In genomic region chrX:7133036-7133412, GRCh38 we compare ENCODE assay signal across 9 cellular contexts. TPM values are rescaled to one million over a fixed set of nuclear protein-coding genes. Genes with fewer than 3 reads are reported as not detected.
A peak's percentile ranks its signal among the peaks of the same experiment; 100 is the strongest.
DNase-seq lines count a peak whose midpoint lies in the region; ATAC-seq, FAIRE-seq and TF ChIP-seq lines count a peak whose summit lies in the region.
"Had no signal": no experiment of that assay in that cellular context is flagged by ENCODE, and none has a peak within 500 bp of the region (broad histone marks: within the 10 kb centered on the region; RNA-seq: fewer than 3 reads in every experiment).

No MANE protein-coding gene starts in this region.

- FAIRE-seq in GM12878 (lab: Jason Lieb, UNC), result no peak

- ATAC-seq in HG02885 (IDR thresholded peaks at IDR 0.05; ENCODE audit: poor library complexity, unreplicated experiment) (peak; percentile 11), GM12878 (peak; percentile 26; the same call in 2 of the 3 replicates), GM18870 (IDR thresholded peaks at IDR 0.05; ENCODE audit: unreplicated experiment) (no peak)
- no peak for ATAC-seq in activated T-helper 17 cell treated with anti-CD3 and anti-CD28 coated beads, Interleukin-2, amount 50 U/mL, for 72 hours (replicated peaks)

- in situ Hi-C loops in GM12878 (cut with MboI), result loop anchor here (5.0 kb wide), 1 partner anchor 794 kb away; the partner anchor contains the start of gene PNPLA4

- no peaks in the 10 kb centered on the region for H3K36me3 ChIP-seq in CD8-positive, alpha-beta memory T cell (ENCODE audit: insufficient read depth, low read length)
- H3K36me3 ChIP-seq in GM12878 (ENCODE audit: control insufficient read depth in 2 of 2, insufficient read depth in 2 of 2, low read length in 1 of 2), result no peaks in the 10 kb centered on the region; a peak in 2 of 4 replicates
- H3K36me3 ChIP-seq in mucosa of stomach (ENCODE audit: control insufficient read depth, insufficient read depth, low read length), result no peaks in the 10 kb centered on the region

- H4K20me1 ChIP-seq in GM12878 (ENCODE audit: control insufficient read depth, insufficient read depth), result no peaks in the 10 kb centered on the region

- no peak overlapping the region for H3K4me2 ChIP-seq in GM12878 (ENCODE audit: control insufficient read depth, insufficient read depth)

- no peaks in the 10 kb centered on the region for H3K27me3 Mint-ChIP-seq in CD8-positive, alpha-beta memory T cell
- H3K27me3 Mint-ChIP-seq in activated T-helper 17 cell treated with anti-CD3 and anti-CD28 coated beads, Interleukin-2, amount 50 U/mL, for 72 hours, result no peaks in the 10 kb centered on the region

- H3K27me3 ChIP-seq in CD8-positive, alpha-beta memory T cell (ENCODE audit: insufficient read depth, low read length, poor library complexity, severe bottlenecking), result no peaks in the 10 kb centered on the region
- no peaks in the 10 kb centered on the region for H3K27me3 ChIP-seq in GM12878 (replicated peaks in 1 of 2; ENCODE audit: control insufficient read depth in 2 of 2, insufficient read depth in 2 of 2, low read length in 1 of 2)
- H3K27me3 ChIP-seq in mucosa of stomach (ENCODE audit: control insufficient read depth, insufficient read depth, low read length), result no peaks in the 10 kb centered on the region

- peak overlapping the region in 2 of 7 donors; percentile 6 to 20 for H3K4me3 Mint-ChIP-seq in CD8-positive, alpha-beta memory T cell
- no peak overlapping the region for H3K4me3 Mint-ChIP-seq in activated T-helper 17 cell treated with anti-CD3 and anti-CD28 coated beads, Interleukin-2, amount 50 U/mL, for 72 hours

- H3K9ac ChIP-seq in GM12878 (ENCODE audit: control insufficient read depth, insufficient read depth, low read length) (no peak overlapping the region), mucosa of stomach (ENCODE audit: low read length) (peak overlapping the region; percentile 43)

- H3K9me3 Mint-ChIP-seq in CD8-positive, alpha-beta memory T cell, result peaks cover 0 to 2% (median 0%) of the 10 kb centered on the region in 5 donors
- no peaks in the 10 kb centered on the region for H3K9me3 Mint-ChIP-seq in activated T-helper 17 cell treated with anti-CD3 and anti-CD28 coated beads, Interleukin-2, amount 50 U/mL, for 72 hours

- peaks cover 18% of the 10 kb centered on the region for H3K79me2 ChIP-seq in GM12878 (ENCODE audit: control insufficient read depth, insufficient read depth, low read length)

- H3K4me1 Mint-ChIP-seq in CD8-positive, alpha-beta memory T cell, result peaks cover 34 to 55% (median 46%) of the 10 kb centered on the region in 3 donors
- peaks cover 5% of the 10 kb centered on the region for H3K4me1 Mint-ChIP-seq in activated T-helper 17 cell treated with anti-CD3 and anti-CD28 coated beads, Interleukin-2, amount 50 U/mL, for 72 hours

- H2AFZ ChIP-seq in GM12878 (ENCODE audit: control insufficient read depth, low read depth, low read length), result no peak overlapping the region

- TF ChIP-seq EP300 in GM12878 (IDR thresholded peaks at IDR 0.05; ENCODE audit: borderline replicate concordance in 1 of 2, control insufficient read depth in 1 of 2, low read depth in 2 of 2, low read length in 2 of 2), result no peak

- H3K36me3 Mint-ChIP-seq in CD8-positive, alpha-beta memory T cell, result peaks cover 0 to 4% (median 1%) of the 10 kb centered on the region in 3 donors
- H3K36me3 Mint-ChIP-seq in activated T-helper 17 cell treated with anti-CD3 and anti-CD28 coated beads, Interleukin-2, amount 50 U/mL, for 72 hours (ENCODE audit: low read depth), result no peaks in the 10 kb centered on the region

- WGBS in GM12878 (ENCODE audit: insufficient coverage, insufficient replicate concordance, low lambda C conversion rate, missing lambda C conversion rate), result 77% methylated on average over 7 of the region's 7 CpGs

- no peak for TF ChIP-seq POLR2A in GM12878 (IDR thresholded peaks at IDR 0.05; ENCODE audit: low read depth, low read length)

- POLR2A ChIA-PET in CD8-positive, alpha-beta memory T cell (lab: Charles Lee), result no interaction called here
- POLR2A ChIA-PET in GM12878 (lab: Charles Lee), result interaction anchor here (1.3 to 3.9 kb wide), 3 partner anchors 11 to 17 kb away, joined by 3 to 21 read pairs (median 6); partner anchors contain the start of gene STS

- SMC1A ChIA-PET in GM12878 (lab: Charles Lee; ENCODE audit: uncharacterized antibody, unreplicated experiment), result interaction anchor here (0.5 to 6.1 kb wide), 18 partner anchors 8 to 793 kb away, joined by 3 to 56 read pairs (median 4); partner anchors contain the start of gene STS

- RAD21 ChIA-PET in GM12878 (lab: Charles Lee; ENCODE audit: unreplicated experiment), result interaction anchor here (0.7 to 5.2 kb wide), 8 partner anchors 11 to 453 kb away, joined by 3 to 31 read pairs (median 4); partner anchors contain the start of genes PUDP and STS

- no peaks in the 10 kb centered on the region for H3K4me1 ChIP-seq in CD8-positive, alpha-beta memory T cell (ENCODE audit: insufficient read depth, low read length)
- H3K4me1 ChIP-seq in GM12878 (ENCODE audit: control insufficient read depth, insufficient read depth, low read length), result peaks cover 12% of the 10 kb centered on the region
- peaks cover 36% of the 10 kb centered on the region for H3K4me1 ChIP-seq in mucosa of stomach (ENCODE audit: control insufficient read depth, insufficient read depth, low read length)

- no TSS peak for BruUV-seq in GM12878 (replicated peaks; lab: Mats Ljungman, UMichigan)

- peak overlapping the region; percentile 16 for H3K27ac ChIP-seq in CD8-positive, alpha-beta memory T cell (ENCODE audit: low read depth, low read length)
- peak overlapping the region; percentile 30; the same call in 1 of the 2 replicates for H3K27ac ChIP-seq in GM12878 (ENCODE audit: control insufficient read depth, insufficient read depth)
- H3K27ac ChIP-seq: SK-N-MC had no signal

- intact Hi-C loops in GM12878 (cut with micrococcal nuclease; ENCODE audit: unreplicated experiment), result loop anchor here (2.0 kb wide), 1 partner anchor 18 kb away; no protein-coding TSS in a partner anchor

- no peak for DNase-seq in CD8-positive, alpha-beta memory T cell
- DNase-seq in GM12878 (ENCODE audit: low read depth, low spot score) (no peak), putamen (ENCODE audit: low spot score) (no peak), NCI-H2227 (lab: John Stamatoyannopoulos, UW; ENCODE audit: unreplicated experiment) (no peak)

- no peak for TF ChIP-seq RAD21 in GM12878 (IDR thresholded peaks at IDR 0.05; ENCODE audit: insufficient read depth, low read depth, low read length)

- CTCF ChIA-PET in CD8-positive, alpha-beta memory T cell (lab: Charles Lee), result no interaction called here
- CTCF ChIA-PET in GM12878 (lab: Yijun Ruan, JAX), result interaction anchor here (0.6 to 3.7 kb wide), 14 partner anchors 8 to 792 kb away, joined by 3 to 24 read pairs (median 6); partner anchors contain the start of genes PUDP and STS

- H3K9me3 ChIP-seq in CD8-positive, alpha-beta memory T cell (ENCODE audit: low read length), result no peaks in the 10 kb centered on the region
- no peaks in the 10 kb centered on the region for H3K9me3 ChIP-seq in GM12878 (replicated peaks; ENCODE audit: control insufficient read depth, insufficient read depth, low read length)
- no peaks in the 10 kb centered on the region for H3K9me3 ChIP-seq in mucosa of stomach (ENCODE audit: control insufficient read depth, low read length)

- H3K27ac Mint-ChIP-seq in CD8-positive, alpha-beta memory T cell, result peak overlapping the region in 7 of 8 donors; percentile 37 to 93 (median 61)
- H3K27ac Mint-ChIP-seq in activated T-helper 17 cell treated with anti-CD3 and anti-CD28 coated beads, Interleukin-2, amount 50 U/mL, for 72 hours, result no peak overlapping the region

- H3K4me3 ChIP-seq in CD8-positive, alpha-beta memory T cell (ENCODE audit: low read length), result no peak overlapping the region
- H3K4me3 ChIP-seq in GM12878, result no peak overlapping the region
- no peak overlapping the region for H3K4me3 ChIP-seq in mucosa of stomach (ENCODE audit: low read length)
- H3K4me3 ChIP-seq: SK-N-MC had no signal

- TF ChIP-seq CTCF in GM12878 (IDR thresholded peaks at IDR 0.05 in 2 of 3, conservative IDR thresholded peaks at IDR 0.05 in 1 of 3; ENCODE audit: control insufficient read depth in 2 of 3, extremely low read depth in 1 of 3, insufficient read depth in 1 of 3, low read depth in 3 of 3, low read length in 3 of 3), result no peak

RNA-seq across cellular contexts. Expression of gene STS, which starts 14.5 kb away (rescaled TPM):
- total RNA-seq in CD8-positive, alpha-beta memory T cell, result 1 to 10 TPM; 1.9 to 2.1 TPM
- 1.7 TPM for polyA plus RNA-seq in CD8-positive, alpha-beta memory T cell
- 41.8 and 44.8 TPM in 2 replicates for total RNA-seq in GM12878 (2013; cell fraction: nucleolus; rRNA removed)
- 4.6 and 4.8 TPM in 2 replicates for total RNA-seq in GM12878 (2014; rRNA removed)
- 5.1 and 5.3 TPM in 2 replicates for total RNA-seq in GM12878 (2014; rRNA removed; fragmentation: Illumina TruSeq; extraction: Trizol)
- 5.3 and 6.1 TPM in 2 replicates for total RNA-seq in GM12878 (2021)
- 8.9 TPM for polyA plus RNA-seq in GM12878 (2011; ENCODE audit: low read depth)
- 19.4 and 19.6 TPM in 2 replicates for polyA plus RNA-seq in GM12878 (2011; rRNA removed)
- 14.9 and 16.4 TPM in 2 replicates for polyA plus RNA-seq in GM12878 (2011; cell fraction: cytosol; rRNA removed)
- 11.4 and 13.1 TPM in 2 replicates for polyA plus RNA-seq in GM12878 (2011; cell fraction: nucleus; rRNA removed)
- polyA plus RNA-seq in GM12878 (2012), result 7.6 and 10.6 TPM in 2 replicates
- polyA plus RNA-seq in GM12878 (2014; fragmentation: Illumina TruSeq; extraction: Trizol), result 7.0 and 7.2 TPM in 2 replicates
- 1 to 10 TPM; 1.6 to 1.7 TPM for polyA plus RNA-seq in GM12878 (2014; fragmentation: Nextera tagmentation; extraction: Ambion mirVana)
- 2.4 and 3.2 TPM in 2 replicates for polyA plus RNA-seq in GM12878 (2014; rRNA removed)
- polyA plus RNA-seq in GM12878 (2016; fragmentation: Nextera tagmentation; extraction: Ambion mirVana), result 1 to 10 TPM; 3.4 to 4.8 TPM
- polyA minus RNA-seq in GM12878 (2011; rRNA and poly(A)+ RNA removed), result 43.4 and 45.0 TPM in 2 replicates
- 11.5 and 12.5 TPM in 2 replicates for polyA minus RNA-seq in GM12878 (2011; cell fraction: cytosol; rRNA and poly(A)+ RNA removed)
- 16.2 and 23.8 TPM in 2 replicates for polyA minus RNA-seq in GM12878 (2011; cell fraction: nucleus; rRNA and poly(A)+ RNA removed)
- total RNA-seq in activated T-helper 17 cell treated with anti-CD3 and anti-CD28 coated beads, Interleukin-2, amount 50 U/mL, for 72 hours, result 1 to 10 TPM; 1.6 to 3.5 TPM

RNA-seq across cellular contexts. Expression of gene PUDP, which starts 14.9 kb away (rescaled TPM):
- total RNA-seq in CD8-positive, alpha-beta memory T cell, result 10 to 100 TPM; 23.2 to 26.2 TPM
- 18.0 TPM for polyA plus RNA-seq in CD8-positive, alpha-beta memory T cell
- 37.5 and 37.8 TPM in 2 replicates for total RNA-seq in GM12878 (2013; cell fraction: nucleolus; rRNA removed)
- 30.8 and 33.5 TPM in 2 replicates for total RNA-seq in GM12878 (2014; rRNA removed)
- total RNA-seq in GM12878 (2014; rRNA removed; fragmentation: Illumina TruSeq; extraction: Trizol), result 35.6 and 38.6 TPM in 2 replicates
- total RNA-seq in GM12878 (2021), result 51.6 and 58.6 TPM in 2 replicates
- 29.9 TPM for polyA plus RNA-seq in GM12878 (2011; ENCODE audit: low read depth)
- 81.2 and 89.2 TPM in 2 replicates for polyA plus RNA-seq in GM12878 (2011; rRNA removed)
- polyA plus RNA-seq in GM12878 (2011; cell fraction: cytosol; rRNA removed), result 61.1 and 61.2 TPM in 2 replicates
- polyA plus RNA-seq in GM12878 (2011; cell fraction: nucleus; rRNA removed), result 32.2 and 34.9 TPM in 2 replicates
- 35.7 and 40.1 TPM in 2 replicates for polyA plus RNA-seq in GM12878 (2012)
- 61.2 and 62.5 TPM in 2 replicates for polyA plus RNA-seq in GM12878 (2014; fragmentation: Illumina TruSeq; extraction: Trizol)
- 10 to 100 TPM; 68.9 to 83.5 TPM for polyA plus RNA-seq in GM12878 (2014; fragmentation: Nextera tagmentation; extraction: Ambion mirVana)
- polyA plus RNA-seq in GM12878 (2014; rRNA removed), result 46.3 and 58.9 TPM in 2 replicates
- polyA plus RNA-seq in GM12878 (2016; fragmentation: Nextera tagmentation; extraction: Ambion mirVana), result 10 to 100 TPM; 61.0 to 64.7 TPM
- 69.1 and 71.5 TPM in 2 replicates for polyA minus RNA-seq in GM12878 (2011; rRNA and poly(A)+ RNA removed)
- polyA minus RNA-seq in GM12878 (2011; cell fraction: cytosol; rRNA and poly(A)+ RNA removed), result 14.2 and 20.7 TPM in 2 replicates
- polyA minus RNA-seq in GM12878 (2011; cell fraction: nucleus; rRNA and poly(A)+ RNA removed), result 23.2 and 33.6 TPM in 2 replicates
- total RNA-seq in activated T-helper 17 cell treated with anti-CD3 and anti-CD28 coated beads, Interleukin-2, amount 50 U/mL, for 72 hours, result 10 to 100 TPM; 11.2 to 22.1 TPM

Comparison
In these comparisons a context has a peak if more than half of its experiments do, and no peak if none do; other contexts are left out.
1. ATAC-seq: peak in HG02885 (single experiment) and GM12878 (single experiment); none in GM18870 (single experiment) and activated T-helper 17 cell treated with anti-CD3 and anti-CD28 coated beads, Interleukin-2, amount 50 U/mL, for 72 hours (single experiment).